ENCODE assay signal across 8 cellular contexts in genomic region chr19:10653482-10653731, GRCh38. TPM values are rescaled to one million over a fixed set of nuclear protein-coding genes. Genes with fewer than 3 reads are reported as not detected.
A peak's percentile ranks its signal among the peaks of the same experiment; 100 is the strongest.
DNase-seq lines count a peak whose midpoint lies in the region; ATAC-seq, FAIRE-seq and TF ChIP-seq lines count a peak whose summit lies in the region.

No MANE protein-coding gene starts in this region.

- H3K9ac ChIP-seq in BLaER1 (peak overlapping the region; percentile 100), duodenal mucosa (ENCODE audit: low read depth in 1 of 2, low read length in 2 of 2) (peak overlapping the region; percentile 98 to 99)

- no peaks in the 10 kb centered on the region for H3K27me3 Mint-ChIP-seq in natural killer cell (ENCODE audit: low read depth in 2 of 2)

- H3K4me2 ChIP-seq in BLaER1: peak overlapping the region; percentile 85

- intact Hi-C loops in natural killer cell (cut with micrococcal nuclease): loop anchor here (1.0 to 5.0 kb wide), 6 partner anchors 51 to 231 kb away; partner anchors contain the start of genes CDKN2D, KEAP1, KRI1 and PDE4A
- intact Hi-C loops in posterior cingulate gyrus (cut with DNase I): loop anchor here (5.0 to 10.0 kb wide), 2 partner anchors 86 to 149 kb away; partner anchors contain the start of genes CDKN2D, KEAP1 and KRI1

- H4K20me1 ChIP-seq in BLaER1: peaks cover 38% of the 10 kb centered on the region

- H3K27ac ChIP-seq in BLaER1 (peak overlapping the region; percentile 100), duodenal mucosa (ENCODE audit: low read depth, low read length) (peak overlapping the region; percentile 98)

- H3K4me3 ChIP-seq in BLaER1 (peak overlapping the region; percentile 97), LNCaP clone FGC (ENCODE audit: low read depth, low read length) (peak overlapping the region; percentile 95), duodenal mucosa (ENCODE audit: low read depth in 1 of 2, low read length in 2 of 2) (peak overlapping the region; percentile 82 to 91)

- no peaks in the 10 kb centered on the region for H3K9me3 Mint-ChIP-seq in natural killer cell

- ATAC-seq in natural killer cell (no peak), GM18505 (IDR thresholded peaks at IDR 0.05; ENCODE audit: unreplicated experiment) (no peak), GM19023 (IDR thresholded peaks at IDR 0.05; ENCODE audit: unreplicated experiment) (no peak)

- TF ChIP-seq CTCF in LNCaP clone FGC (IDR thresholded peaks at IDR 0.05; ENCODE audit: control insufficient read depth, extremely low read depth, insufficient read depth) (no peak), natural killer cell (IDR thresholded peaks at IDR 0.05) (no peak)

- DNase-seq in LNCaP clone FGC (ENCODE audit: low read depth) (no peak), natural killer cell (no peak), posterior cingulate gyrus (no peak), GM12892 (ENCODE audit: insufficient read length) (no peak)

- FAIRE-seq in GM12892 (lab: Jason Lieb, UNC): no peak

- peak overlapping the region; percentile 97 to 98 for H3K27ac Mint-ChIP-seq in natural killer cell

- peak overlapping the region; percentile 90 for H3K4me3 Mint-ChIP-seq in natural killer cell

- H3K36me3 ChIP-seq in BLaER1 (peaks cover 33% of the 10 kb centered on the region), duodenal mucosa (ENCODE audit: control insufficient read depth in 1 of 2, insufficient read depth in 2 of 2, low read length in 2 of 2) (peaks cover 0 to 7% of the 10 kb centered on the region in 2 donors)

- H3K27me3 ChIP-seq in BLaER1 (no peaks in the 10 kb centered on the region), duodenal mucosa (ENCODE audit: control insufficient read depth in 1 of 2, insufficient read depth in 2 of 2, low read length in 2 of 2) (no peaks in the 10 kb centered on the region)

- no peaks in the 10 kb centered on the region for H3K36me3 Mint-ChIP-seq in natural killer cell

- H3K4me1 Mint-ChIP-seq in natural killer cell: peaks cover 31 to 42% of the 10 kb centered on the region in 2 donors

- peaks cover 45% of the 10 kb centered on the region for H3K4me1 ChIP-seq in BLaER1
- H3K4me1 ChIP-seq in duodenal mucosa (ENCODE audit: control insufficient read depth in 1 of 2, insufficient read depth in 2 of 2, low read length in 2 of 2): peaks cover 18 to 34% of the 10 kb centered on the region in 2 donors

- TF ChIP-seq POLR2A in GM18505 (IDR thresholded peaks at IDR 0.05; ENCODE audit: borderline replicate concordance, extremely low read depth, insufficient read depth, insufficient read length) (no peak), GM12892 (IDR thresholded peaks at IDR 0.05; ENCODE audit: low read depth, low read length) (no peak)

- H3K9me3 ChIP-seq in BLaER1: no peaks in the 10 kb centered on the region
- no peaks in the 10 kb centered on the region for H3K9me3 ChIP-seq in duodenal mucosa (ENCODE audit: control insufficient read depth in 1 of 2, low read length in 2 of 2)

RNA-seq across cellular contexts. Expression of gene ILF3, which starts 0.7 kb away (rescaled TPM):
- total RNA-seq in natural killer cell: 100 to 1,000 TPM; 329 to 365 (median 332) TPM
- polyA plus RNA-seq in GM12892 (2012; ENCODE audit: missing spikeins): 171 TPM

RNA-seq across cellular contexts. Expression of gene SLC44A2, which starts 28.1 kb away (rescaled TPM):
- total RNA-seq in natural killer cell: 100 to 1,000 TPM; 231 to 306 (median 279) TPM
- polyA plus RNA-seq in GM12892 (2012; ENCODE audit: missing spikeins): 27.4 TPM

RNA-seq across cellular contexts. Expression of gene QTRT1, which starts 47.8 kb away (rescaled TPM):
- 10 to 100 TPM; 29.0 to 37.5 (median 29.9) TPM for total RNA-seq in natural killer cell
- polyA plus RNA-seq in GM12892 (2012; ENCODE audit: missing spikeins): 33.5 TPM
